Comparison of ENCODE assay signal across 8 cellular contexts in the genomic region with DNA sequence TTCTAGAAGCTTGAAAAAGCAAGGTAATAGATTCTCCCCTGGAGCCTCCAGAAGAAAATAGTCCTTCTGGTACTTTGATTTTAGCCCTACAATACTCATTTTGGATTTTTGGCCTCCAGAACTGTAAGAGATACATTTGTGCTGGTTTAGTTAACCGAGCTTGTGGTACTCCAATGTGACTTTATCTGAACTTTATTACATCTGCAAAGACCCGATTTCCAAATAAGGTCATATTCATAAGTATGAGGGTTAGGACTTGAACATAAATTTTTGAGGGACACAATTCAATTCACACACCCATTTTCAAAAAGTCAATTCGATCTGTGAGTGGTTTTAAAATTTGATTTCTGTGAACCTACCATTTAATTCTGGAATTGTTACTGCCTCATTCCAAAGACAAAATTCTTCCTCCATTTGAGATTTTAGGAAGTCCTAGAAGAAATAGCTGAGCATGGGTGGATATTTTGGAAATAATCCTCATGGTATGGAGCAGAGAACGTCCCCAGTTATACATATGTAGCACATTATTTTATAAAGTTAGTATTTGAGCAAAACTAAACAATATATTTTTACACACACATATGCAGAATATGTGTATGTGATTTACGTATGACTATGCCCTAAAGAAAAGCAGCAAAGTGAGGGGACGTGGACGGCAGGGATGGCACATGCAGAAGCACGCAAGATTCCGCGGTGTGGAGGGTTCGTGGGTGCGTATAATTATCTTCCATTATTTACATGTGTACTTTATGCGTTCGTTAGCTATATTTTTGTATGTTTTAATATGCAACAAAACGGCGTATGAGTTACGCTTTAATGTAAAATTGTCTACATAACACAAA. TPM values are rescaled to one million over a fixed set of nuclear protein-coding genes. Genes with fewer than 3 reads are reported as not detected.
DNase-seq lines count a peak whose midpoint lies in the region; TF ChIP-seq lines count a peak whose summit lies in the region.

No MANE protein-coding gene starts in this region.

- H3K27ac ChIP-seq in SJSA1 = peak overlapping the region; percentile 89; the same call in 1 of the 2 replicates
- H3K27ac ChIP-seq in ovary = peak overlapping the region in 1 of 2 donors; percentile 64

- H3K27me3 ChIP-seq in SJSA1 (replicated peaks) (no peaks in the 10 kb centered on the region), ovary (no peaks in the 10 kb centered on the region)

- no peaks in the 10 kb centered on the region for H3K9me3 ChIP-seq in SJSA1 (replicated peaks)
- no peaks in the 10 kb centered on the region for H3K9me3 ChIP-seq in ovary

- no peak for TF ChIP-seq POLR2A in erythroblast (IDR thresholded peaks at IDR 0.05; ENCODE audit: low read length)
- TF ChIP-seq POLR2A in ovary (IDR thresholded peaks at IDR 0.05) = no peak

- H3K4me3 ChIP-seq in GM12865 (ENCODE audit: low read depth, low read length) (peak overlapping the region; percentile 67), SJSA1 (peak overlapping the region; percentile 79), ovary (peak overlapping the region; percentile 87)

- H3K4me1 ChIP-seq in SJSA1 (replicated peaks) = peaks cover 6% of the 10 kb centered on the region
- H3K4me1 ChIP-seq in ovary (ENCODE audit: insufficient read depth) = peaks cover 6% of the 10 kb centered on the region

- no peak for TF ChIP-seq EP300 in ovary (IDR thresholded peaks at IDR 0.05)

- DNase-seq in GM12865 (ENCODE audit: low read depth) (peak; percentile 14), SJSA1 (ENCODE audit: low read depth in 1 of 2, low spot score in 2 of 2) (no peak), erythroblast (lab: John Stamatoyannopoulos, UW) (peak; percentile 20 to 50), ovary (peak in 1 of 5 donors; percentile 21), NK-92 (lab: John Stamatoyannopoulos, UW; ENCODE audit: unreplicated experiment) (no peak), amniotic stem cell (lab: John Stamatoyannopoulos, UW) (no peak), NCI-H1417 treated with DMSO at 0.1 percent for 48 hours (lab: John Stamatoyannopoulos, UW) (no peak)
- DNase-seq in activated CD4-positive, CD25-positive, alpha-beta regulatory T cell treated with anti-CD3 and anti-CD28 coated beads, Interleukin-2, amount 50 U/mL, for 72 hours = no peak

- intact Hi-C loops in ovary (cut with DNase I) = loop anchor here in 1 of 4 donors (5.0 kb wide), 1 partner anchor 86 kb away; a partner anchor contains a TSS

- TF ChIP-seq CTCF in GM12865 (IDR thresholded peaks at IDR 0.05; ENCODE audit: insufficient read depth, low read depth, low read length, missing control alignments) = no peak
- no peak for TF ChIP-seq CTCF in ovary (IDR thresholded peaks at IDR 0.05)

- 14 to 22% (median 21%) methylated on average over 17 of the region's 17 CpGs for WGBS in ovary, 3 donors

- H3K36me3 ChIP-seq in SJSA1 (0 out of 2 replicates have a peak, but pooled peaks cover 7% of the 10 kb centered on the region), ovary (no peaks in the 10 kb centered on the region)

RNA-seq across cellular contexts. Expression of a gene that starts 0.9 kb away (rescaled TPM):
- 41.9 and 47.8 TPM in 2 replicates for total RNA-seq in SJSA1 (2014; rRNA removed; shearing (Covaris generic))
- total RNA-seq in ovary = 10 to 100 TPM; 15.2 to 28.5 (median 19.7) TPM
- polyA plus RNA-seq in ovary = 10 to 100 TPM; 12.2 to 14.2 TPM

RNA-seq across cellular contexts. Expression of a gene that starts 44.8 kb away (rescaled TPM):
- total RNA-seq in SJSA1 (2014; rRNA removed; shearing (Covaris generic)) = 5.1 and 8.5 TPM in 2 replicates
- total RNA-seq in ovary = 1 to 10 TPM; 2.7 to 5.5 (median 3.8) TPM
- 1 to 10 TPM; 1.4 to 3.4 TPM for polyA plus RNA-seq in ovary

Comparison
In these comparisons a context has a peak if more than half of its experiments do, and no peak if none do; other contexts are left out.
1. DNase-seq: peak in GM12865 (single experiment) and erythroblast (2 of 2); none in SJSA1 (0 of 2), NK-92 (single experiment), activated CD4-positive, CD25-positive, alpha-beta regulatory T cell treated with anti-CD3 and anti-CD28 coated beads, Interleukin-2, amount 50 U/mL, for 72 hours (single experiment), amniotic stem cell (single experiment) and NCI-H1417 treated with DMSO at 0.1 percent for 48 hours (single experiment).
2. Peak in every context shown above with its lines, with median percentiles within 50 percentile points of each other: H3K4me3 ChIP-seq.